Comparison of ENCODE assay signal across 19 cellular contexts in genomic region chr22:48951836-48952235, GRCh38.
DNase-seq lines count a peak whose midpoint lies in the region; ATAC-seq and TF ChIP-seq lines count a peak whose summit lies in the region.
"Had no signal": no experiment of that assay in that cellular context is flagged by ENCODE, and none has a peak within 500 bp of the region (broad histone marks: within the 10 kb centered on the region; RNA-seq: fewer than 3 reads in every experiment).

No MANE protein-coding gene starts in this region.

- H3K36me3 Mint-ChIP-seq in activated T-cell treated with anti-CD3 and anti-CD28 coated beads, Interleukin-2, amount 50 U/mL, for 24 hours (ENCODE audit: low read depth) = no peaks in the 10 kb centered on the region
- H3K36me3 Mint-ChIP-seq in activated T-cell treated with anti-CD3 and anti-CD28 coated beads, Interleukin-2, amount 50 U/mL, for 72 hours (ENCODE audit: insufficient read depth in 2 of 2) = peaks cover 0 to 1% of the 10 kb centered on the region in 2 donors
- H3K36me3 Mint-ChIP-seq in activated CD8-positive, alpha-beta memory T cell treated with anti-CD3 and anti-CD28 coated beads, Interleukin-2, amount 10 ng/mL, durations not matched to agents 7 days and 5 days = peaks cover 3% of the 10 kb centered on the region
- no peaks in the 10 kb centered on the region for H3K36me3 Mint-ChIP-seq in CD8-positive, alpha-beta memory T cell

- TF ChIP-seq CTCF in lower leg skin (IDR thresholded peaks at IDR 0.05) (no peak), sigmoid colon (IDR thresholded peaks at IDR 0.05) (no peak)

- H3K36me3 ChIP-seq in sigmoid colon = no peaks in the 10 kb centered on the region
- no peaks in the 10 kb centered on the region for H3K36me3 ChIP-seq in CD8-positive, alpha-beta memory T cell (ENCODE audit: insufficient read depth, low read length)
- H3K36me3 ChIP-seq: BLaER1 had no signal

- POLR2A ChIA-PET in CD8-positive, alpha-beta memory T cell (lab: Charles Lee) = no interaction called here

- H3K27me3 ChIP-seq in sigmoid colon = peaks cover 0 to 34% (median 0%) of the 10 kb centered on the region in 3 donors
- H3K27me3 ChIP-seq in CD8-positive, alpha-beta memory T cell (ENCODE audit: insufficient read depth, low read length, poor library complexity, severe bottlenecking) = no peaks in the 10 kb centered on the region

- DNase-seq in activated T-cell treated with anti-CD3 and anti-CD28 coated beads, Interleukin-2, amount 50 U/mL, for 24 hours = peak; percentile 23
- no peak for DNase-seq in activated T-cell treated with anti-CD3 and anti-CD28 coated beads, Interleukin-2, amount 50 U/mL, for 72 hours
- DNase-seq in activated CD8-positive, alpha-beta memory T cell treated with anti-CD3 and anti-CD28 coated beads, Interleukin-2, amount 10 ng/mL, durations not matched to agents 7 days and 5 days = peak; percentile 15
- DNase-seq in lower leg skin (ENCODE audit: low spot score in 2 of 2) (peak; percentile 5 to 74), sigmoid colon (peak; percentile 38), NCI-H2029 (lab: John Stamatoyannopoulos, UW) (no peak)
- DNase-seq in CD8-positive, alpha-beta memory T cell = no peak
- DNase-seq: DMS 273 treated with DMSO at 0.1 percent for 48 hours, GF-D8, GOT3, KBM-7, MV-4-11, NCI-H1417 treated with DMSO at 0.1 percent for 48 hours, NCI-H1930, NCI-H2171, NCI-H446, NCI-H69 had no signal

- no peak for TF ChIP-seq EP300 in sigmoid colon (IDR thresholded peaks at IDR 0.05)

- WGBS in lower leg skin, 2 donors = 81 to 87% methylated on average over 6 of the region's 6 CpGs
- 73 to 87% methylated on average over 6 of the region's 6 CpGs for WGBS in sigmoid colon, 2 donors

- no peak for ATAC-seq in activated T-cell treated with anti-CD3 and anti-CD28 coated beads, Interleukin-2, amount 50 U/mL, for 72 hours (replicated peaks in 1 of 2)
- ATAC-seq in activated CD8-positive, alpha-beta memory T cell treated with anti-CD3 and anti-CD28 coated beads, Interleukin-2, amount 10 ng/mL, durations not matched to agents 7 days and 5 days = no peak
- no peak for ATAC-seq in HG03135 (IDR thresholded peaks at IDR 0.05; ENCODE audit: unreplicated experiment)

- no peaks in the 10 kb centered on the region for H3K9me3 Mint-ChIP-seq in activated T-cell treated with anti-CD3 and anti-CD28 coated beads, Interleukin-2, amount 50 U/mL, for 24 hours
- H3K9me3 Mint-ChIP-seq in activated T-cell treated with anti-CD3 and anti-CD28 coated beads, Interleukin-2, amount 50 U/mL, for 72 hours = peaks cover 5 to 6% of the 10 kb centered on the region in 2 donors
- peaks cover 7% of the 10 kb centered on the region for H3K9me3 Mint-ChIP-seq in activated CD8-positive, alpha-beta memory T cell treated with anti-CD3 and anti-CD28 coated beads, Interleukin-2, amount 10 ng/mL, durations not matched to agents 7 days and 5 days (ENCODE audit: low read depth)
- H3K9me3 Mint-ChIP-seq in CD8-positive, alpha-beta memory T cell = no peaks in the 10 kb centered on the region

- H3K4me3 Mint-ChIP-seq in activated T-cell treated with anti-CD3 and anti-CD28 coated beads, Interleukin-2, amount 50 U/mL, for 24 hours = no peak overlapping the region
- H3K4me3 Mint-ChIP-seq in activated T-cell treated with anti-CD3 and anti-CD28 coated beads, Interleukin-2, amount 50 U/mL, for 72 hours = no peak overlapping the region
- H3K4me3 Mint-ChIP-seq in activated CD8-positive, alpha-beta memory T cell treated with anti-CD3 and anti-CD28 coated beads, Interleukin-2, amount 10 ng/mL, durations not matched to agents 7 days and 5 days = no peak overlapping the region
- no peak overlapping the region for H3K4me3 Mint-ChIP-seq in CD8-positive, alpha-beta memory T cell

- no peaks in the 10 kb centered on the region for H3K4me1 ChIP-seq in sigmoid colon
- no peaks in the 10 kb centered on the region for H3K4me1 ChIP-seq in CD8-positive, alpha-beta memory T cell (ENCODE audit: insufficient read depth, low read length)

- no peaks in the 10 kb centered on the region for H3K9me3 ChIP-seq in sigmoid colon
- no peaks in the 10 kb centered on the region for H3K9me3 ChIP-seq in CD8-positive, alpha-beta memory T cell (ENCODE audit: low read length)
- H3K9me3 ChIP-seq: BLaER1 had no signal

- no peak overlapping the region for H3K27ac Mint-ChIP-seq in activated T-cell treated with anti-CD3 and anti-CD28 coated beads, Interleukin-2, amount 50 U/mL, for 24 hours
- H3K27ac Mint-ChIP-seq in activated T-cell treated with anti-CD3 and anti-CD28 coated beads, Interleukin-2, amount 50 U/mL, for 72 hours = no peak overlapping the region
- no peak overlapping the region for H3K27ac Mint-ChIP-seq in activated CD8-positive, alpha-beta memory T cell treated with anti-CD3 and anti-CD28 coated beads, Interleukin-2, amount 10 ng/mL, durations not matched to agents 7 days and 5 days
- no peak overlapping the region for H3K27ac Mint-ChIP-seq in CD8-positive, alpha-beta memory T cell

- intact Hi-C loops in lower leg skin (cut with DNase I; ENCODE audit: low total_unique reads) = no loop called here
- intact Hi-C loops in sigmoid colon (cut with DNase I) = no loop called here

- TF ChIP-seq POLR2A in lower leg skin (IDR thresholded peaks at IDR 0.05) (no peak), sigmoid colon (IDR thresholded peaks at IDR 0.05) (no peak)

- H3K27me3 Mint-ChIP-seq in activated T-cell treated with anti-CD3 and anti-CD28 coated beads, Interleukin-2, amount 50 U/mL, for 24 hours = peaks cover 34% of the 10 kb centered on the region
- peaks cover 14% of the 10 kb centered on the region for H3K27me3 Mint-ChIP-seq in activated T-cell treated with anti-CD3 and anti-CD28 coated beads, Interleukin-2, amount 50 U/mL, for 72 hours (ENCODE audit: low read depth)
- no peaks in the 10 kb centered on the region for H3K27me3 Mint-ChIP-seq in activated CD8-positive, alpha-beta memory T cell treated with anti-CD3 and anti-CD28 coated beads, Interleukin-2, amount 10 ng/mL, durations not matched to agents 7 days and 5 days
- peaks cover 4 to 8% of the 10 kb centered on the region in 2 donors for H3K27me3 Mint-ChIP-seq in CD8-positive, alpha-beta memory T cell

- H3K27ac ChIP-seq in sigmoid colon = no peak overlapping the region
- H3K27ac ChIP-seq in CD8-positive, alpha-beta memory T cell (ENCODE audit: low read depth, low read length) = no peak overlapping the region
- H3K27ac ChIP-seq: BLaER1 had no signal

- CTCF ChIA-PET in activated CD8-positive, alpha-beta memory T cell treated with anti-CD3 and anti-CD28 coated beads, Interleukin-2, amount 10 ng/mL, durations not matched to agents 7 days and 5 days (lab: Charles Lee) = interaction anchor here (0.6 kb wide), 1 partner anchor 14 kb away, joined by 3 read pairs; no protein-coding TSS in a partner anchor
- CTCF ChIA-PET in CD8-positive, alpha-beta memory T cell (lab: Charles Lee) = no interaction called here

- no peaks in the 10 kb centered on the region for H3K4me1 Mint-ChIP-seq in activated T-cell treated with anti-CD3 and anti-CD28 coated beads, Interleukin-2, amount 50 U/mL, for 24 hours (ENCODE audit: low read depth)
- no peaks in the 10 kb centered on the region for H3K4me1 Mint-ChIP-seq in activated T-cell treated with anti-CD3 and anti-CD28 coated beads, Interleukin-2, amount 50 U/mL, for 72 hours (ENCODE audit: low read depth)
- no peaks in the 10 kb centered on the region for H3K4me1 Mint-ChIP-seq in activated CD8-positive, alpha-beta memory T cell treated with anti-CD3 and anti-CD28 coated beads, Interleukin-2, amount 10 ng/mL, durations not matched to agents 7 days and 5 days
- peaks cover 0 to 1% (median 0%) of the 10 kb centered on the region in 3 donors for H3K4me1 Mint-ChIP-seq in CD8-positive, alpha-beta memory T cell

- H3K4me3 ChIP-seq in lower leg skin (ENCODE audit: low read depth, poor library complexity, severe bottlenecking) (no peak overlapping the region), sigmoid colon (no peak overlapping the region)
- H3K4me3 ChIP-seq in CD8-positive, alpha-beta memory T cell (ENCODE audit: low read length) = no peak overlapping the region
- H3K4me3 ChIP-seq: BLaER1 had no signal

Comparison
In these comparisons a context has a peak if more than half of its experiments do, and no peak if none do; other contexts are left out.
1. DNase-seq: peak in activated T-cell treated with anti-CD3 and anti-CD28 coated beads, Interleukin-2, amount 50 U/mL, for 24 hours (single experiment), activated CD8-positive, alpha-beta memory T cell treated with anti-CD3 and anti-CD28 coated beads, Interleukin-2, amount 10 ng/mL, durations not matched to agents 7 days and 5 days (single experiment), lower leg skin (2 of 2) and sigmoid colon (single experiment); none in activated T-cell treated with anti-CD3 and anti-CD28 coated beads, Interleukin-2, amount 50 U/mL, for 72 hours (0 of 2), CD8-positive, alpha-beta memory T cell (0 of 5) and NCI-H2029 (single experiment).